In genomic region chr14:88614218-88614907, GRCh38 we compare ENCODE assay signal across 11 cellular contexts. TPM values are rescaled to one million over a fixed set of nuclear protein-coding genes. Genes with fewer than 3 reads are reported as not detected.
DNase-seq lines count a peak whose midpoint lies in the region; ATAC-seq, FAIRE-seq and TF ChIP-seq lines count a peak whose summit lies in the region.
"Had no signal": no experiment of that assay in that cellular context is flagged by ENCODE, and none has a peak within 500 bp of the region (broad histone marks: within the 10 kb centered on the region; RNA-seq: fewer than 3 reads in every experiment).

No MANE protein-coding gene starts in this region.

- peak; percentile 16 for DNase-seq in COLO829 (ENCODE audit: low spot score)
- peak; percentile 45 for DNase-seq in amniotic stem cell (lab: John Stamatoyannopoulos, UW)
- no peak for DNase-seq in right lobe of liver
- DNase-seq in superior temporal gyrus (ENCODE audit: extremely low spot score) = no peak
- no peak for DNase-seq in GM12891 (ENCODE audit: insufficient read length, low spot score)
- DNase-seq in germinal center (ENCODE audit: low spot score) = no peak
- DNase-seq in activated naive CD4-positive, alpha-beta T cell treated with anti-CD3 and anti-CD28 coated beads, Interleukin-2, amount 10 ng/mL, durations not matched to agents 7 days and 5 days = no peak
- DNase-seq: NCI-H446, nephron progenitor cell had no signal

- H3K27ac ChIP-seq in right lobe of liver = peak overlapping the region in 2 of 3 donors; percentile 32 to 59

- no peaks in the 10 kb centered on the region for H3K9me3 ChIP-seq in right lobe of liver

- H3K36me3 ChIP-seq in right lobe of liver = peaks cover 0 to 35% (median 14%) of the 10 kb centered on the region in 4 donors

- FAIRE-seq in GM12891 (lab: Jason Lieb, UNC) = no peak
- FAIRE-seq: TTC549 had no signal

- H3K4me3 Mint-ChIP-seq in activated naive CD4-positive, alpha-beta T cell treated with anti-CD3 and anti-CD28 coated beads, Interleukin-2, amount 10 ng/mL, durations not matched to agents 7 days and 5 days = no peak overlapping the region
- H3K4me3 Mint-ChIP-seq: nephron progenitor cell had no signal

- H3K27ac Mint-ChIP-seq in activated naive CD4-positive, alpha-beta T cell treated with anti-CD3 and anti-CD28 coated beads, Interleukin-2, amount 10 ng/mL, durations not matched to agents 7 days and 5 days = no peak overlapping the region
- H3K27ac Mint-ChIP-seq: nephron progenitor cell had no signal

- ATAC-seq in HG02870 (IDR thresholded peaks at IDR 0.05; ENCODE audit: unreplicated experiment) (peak; percentile 69), right lobe of liver (peak in 2 of 4 donors; percentile 13 to 18)

- TF ChIP-seq POLR2A in right lobe of liver (IDR thresholded peaks at IDR 0.05) = no peak
- TF ChIP-seq POLR2A in GM12891 (IDR thresholded peaks at IDR 0.05; ENCODE audit: low read depth, low read length) = no peak

- peaks cover 36% of the 10 kb centered on the region for H3K36me3 Mint-ChIP-seq in activated naive CD4-positive, alpha-beta T cell treated with anti-CD3 and anti-CD28 coated beads, Interleukin-2, amount 10 ng/mL, durations not matched to agents 7 days and 5 days

- H3K4me1 Mint-ChIP-seq in activated naive CD4-positive, alpha-beta T cell treated with anti-CD3 and anti-CD28 coated beads, Interleukin-2, amount 10 ng/mL, durations not matched to agents 7 days and 5 days = peaks cover 14% of the 10 kb centered on the region

- no peaks in the 10 kb centered on the region for H3K27me3 Mint-ChIP-seq in activated naive CD4-positive, alpha-beta T cell treated with anti-CD3 and anti-CD28 coated beads, Interleukin-2, amount 10 ng/mL, durations not matched to agents 7 days and 5 days

- no peak for TF ChIP-seq CTCF in right lobe of liver (IDR thresholded peaks at IDR 0.05)

- peaks cover 0 to 17% (median 7%) of the 10 kb centered on the region in 4 donors for H3K4me1 ChIP-seq in right lobe of liver

- CTCF ChIA-PET in activated naive CD4-positive, alpha-beta T cell treated with anti-CD3 and anti-CD28 coated beads, Interleukin-2, amount 10 ng/mL, durations not matched to agents 7 days and 5 days (lab: Charles Lee) = no interaction called here

- H3K9me3 Mint-ChIP-seq in activated naive CD4-positive, alpha-beta T cell treated with anti-CD3 and anti-CD28 coated beads, Interleukin-2, amount 10 ng/mL, durations not matched to agents 7 days and 5 days = no peaks in the 10 kb centered on the region
- H3K9me3 Mint-ChIP-seq: nephron progenitor cell had no signal

- intact Hi-C loops in right lobe of liver (cut with DNase I) = no loop called here

- H3K27me3 ChIP-seq in right lobe of liver = no peaks in the 10 kb centered on the region

- H3K4me3 ChIP-seq in right lobe of liver = no peak overlapping the region

- WGBS in right lobe of liver (ENCODE audit: insufficient coverage, low coverage, low lambda C conversion rate, missing lambda C conversion rate) = 80% methylated on average over 3 of the region's 3 CpGs

TF ChIP-seq in GM12891, 5 proteins besides CTCF, POLR2A, EP300 and RAD21:
- TF ChIP-seq PAX5 (IDR thresholded peaks at IDR 0.05; ENCODE audit: insufficient read depth, low read length, severe bottlenecking) = no peak
- TF ChIP-seq POU2F2 (IDR thresholded peaks at IDR 0.05; ENCODE audit: low read depth, low read length) = no peak
- TF ChIP-seq POLR2AphosphoS5 (IDR thresholded peaks at IDR 0.05; ENCODE audit: low read depth, low read length) = no peak
- TF ChIP-seq SPI1 (IDR thresholded peaks at IDR 0.05; ENCODE audit: low read depth, low read length) = no peak
- no peak for TF ChIP-seq TAF1 (IDR thresholded peaks at IDR 0.05; ENCODE audit: low read depth, low read length)
TF ChIP-seq in GM12891: peak in this region for 0.

RNA-seq across cellular contexts. Expression of gene ZC3H14, which starts 51.5 kb away (rescaled TPM):
- total RNA-seq in right lobe of liver = 10 to 100 TPM; 37.2 to 52.5 (median 42.1) TPM
- 26.8 TPM for polyA plus RNA-seq in GM12891 (2012; ENCODE audit: low read depth, missing spikeins)

RNA-seq across cellular contexts. Expression of gene PTPN21, which starts 59.6 kb away (rescaled TPM):
- total RNA-seq in right lobe of liver = 10 to 100 TPM in 4 of 6 experiments, 1 to 10 TPM in 2; 6.0 to 12.2 (median 10.3) TPM
- 0.42 TPM for polyA plus RNA-seq in GM12891 (2012; ENCODE audit: low read depth, missing spikeins)

Comparison
In these comparisons a context has a peak if more than half of its experiments do, and no peak if none do; other contexts are left out.
1. DNase-seq: peak in COLO829 (single experiment) and amniotic stem cell (single experiment); none in right lobe of liver (0 of 3), superior temporal gyrus (single experiment), GM12891 (single experiment), germinal center (single experiment) and activated naive CD4-positive, alpha-beta T cell treated with anti-CD3 and anti-CD28 coated beads, Interleukin-2, amount 10 ng/mL, durations not matched to agents 7 days and 5 days (single experiment).